Comparison of ENCODE assay signal across 11 cellular contexts in genomic region chr1:3656450-3657095, GRCh38. TPM values are rescaled to one million over a fixed set of nuclear protein-coding genes. Genes with fewer than 3 reads are reported as not detected.
DNase-seq lines count a peak whose midpoint lies in the region; ATAC-seq and TF ChIP-seq lines count a peak whose summit lies in the region.
"Had no signal": no experiment of that assay in that cellular context is flagged by ENCODE, and none has a peak within 500 bp of the region (broad histone marks: within the 10 kb centered on the region; RNA-seq: fewer than 3 reads in every experiment).

No MANE protein-coding gene starts in this region.

- H3K9me3 Mint-ChIP-seq in stimulated activated naive B cell treated with anti-CD40 and anti-IgM and Interleukin-4, amounts not matched to agents 10 μg/mL and 1 μg/mL and 100 μg/mL, for 72 hours: no peaks in the 10 kb centered on the region
- H3K9me3 Mint-ChIP-seq: dendritic cell treated with granulocyte-macrophage colony-stimulating factor and Interleukin-4, amounts not matched to agents 40 ng/mL and 50 ng/mL, for 4 days had no signal

- peaks cover 0 to 21% (median 7%) of the 10 kb centered on the region in 12 donors for H3K4me1 ChIP-seq in heart left ventricle

- intact Hi-C loops in cardiac septum (cut with DNase I): no loop called here
- intact Hi-C loops in heart left ventricle (cut with DNase I): no loop called here

- H3K27me3 Mint-ChIP-seq in stimulated activated naive B cell treated with anti-CD40 and anti-IgM and Interleukin-4, amounts not matched to agents 10 μg/mL and 1 μg/mL and 100 μg/mL, for 72 hours: peaks cover 42 to 73% of the 10 kb centered on the region in 2 donors

- peaks cover 20 to 38% of the 10 kb centered on the region in 2 donors for H3K4me1 Mint-ChIP-seq in stimulated activated naive B cell treated with anti-CD40 and anti-IgM and Interleukin-4, amounts not matched to agents 10 μg/mL and 1 μg/mL and 100 μg/mL, for 72 hours

- H3K36me3 Mint-ChIP-seq in stimulated activated naive B cell treated with anti-CD40 and anti-IgM and Interleukin-4, amounts not matched to agents 10 μg/mL and 1 μg/mL and 100 μg/mL, for 72 hours: peaks cover 0 to 3% of the 10 kb centered on the region in 2 donors

- no peaks in the 10 kb centered on the region for H3K36me3 ChIP-seq in heart left ventricle
- H3K36me3 ChIP-seq: suprapubic skin had no signal

- 83 to 93% (median 91%) methylated on average over 10 to 13 of the region's 13 CpGs for WGBS in heart left ventricle, 4 donors

- H3K27me3 ChIP-seq in heart left ventricle: peaks cover 14 to 49% (median 22%) of the 10 kb centered on the region in 9 donors

- peak overlapping the region in 1 of 2 donors; percentile 17 for H3K4me3 Mint-ChIP-seq in stimulated activated naive B cell treated with anti-CD40 and anti-IgM and Interleukin-4, amounts not matched to agents 10 μg/mL and 1 μg/mL and 100 μg/mL, for 72 hours
- H3K4me3 Mint-ChIP-seq: dendritic cell treated with granulocyte-macrophage colony-stimulating factor and Interleukin-4, amounts not matched to agents 40 ng/mL and 50 ng/mL, for 4 days had no signal

- no peak for TF ChIP-seq POLR2A in heart left ventricle (IDR thresholded peaks at IDR 0.05)

- peak overlapping the region; percentile 9 for H3K27ac Mint-ChIP-seq in stimulated activated naive B cell treated with anti-CD40 and anti-IgM and Interleukin-4, amounts not matched to agents 10 μg/mL and 1 μg/mL and 100 μg/mL, for 72 hours
- H3K27ac Mint-ChIP-seq: dendritic cell treated with granulocyte-macrophage colony-stimulating factor and Interleukin-4, amounts not matched to agents 40 ng/mL and 50 ng/mL, for 4 days had no signal

- H3K4me3 ChIP-seq in heart left ventricle: no peak overlapping the region
- H3K4me3 ChIP-seq: suprapubic skin had no signal

- no peak overlapping the region for H3K27ac ChIP-seq in heart left ventricle
- H3K27ac ChIP-seq: suprapubic skin had no signal

- DNase-seq in cardiac septum (ENCODE audit: low spot score): peak; percentile 63
- DNase-seq in heart left ventricle: no peak
- no peak for DNase-seq in stimulated activated naive B cell treated with anti-CD40 and anti-IgM and Interleukin-4, amounts not matched to agents 10 μg/mL and 1 μg/mL and 100 μg/mL, for 72 hours
- no peak for DNase-seq in NCI-H774 (lab: John Stamatoyannopoulos, UW)
- no peak for DNase-seq in activated CD4-positive, alpha-beta T cell treated with anti-CD3 and anti-CD28 coated beads for 4 hours
- DNase-seq in foreskin melanocyte: no peak
- DNase-seq: hippocampal formation had no signal

- ATAC-seq in heart left ventricle (no peak), GM21528 (IDR thresholded peaks at IDR 0.05; ENCODE audit: low FRiP score, unreplicated experiment) (peak; percentile 50), HG03442 (IDR thresholded peaks at IDR 0.05; ENCODE audit: unreplicated experiment) (peak; percentile 37)
- peak; percentile 89 to 94 for ATAC-seq in stimulated activated naive B cell treated with anti-CD40 and anti-IgM and Interleukin-4, amounts not matched to agents 10 μg/mL and 1 μg/mL and 100 μg/mL, for 72 hours (replicated peaks)

- no peak for TF ChIP-seq CTCF in heart left ventricle (IDR thresholded peaks at IDR 0.05)

- H3K9me3 ChIP-seq in heart left ventricle: no peaks in the 10 kb centered on the region
- H3K9me3 ChIP-seq: suprapubic skin had no signal

RNA-seq across cellular contexts. Expression of gene TP73, which starts 4.3 kb away (rescaled TPM):
- 0.30 TPM for total RNA-seq in cardiac septum
- under 1 TPM in 3 of 9 donors, not detected in 6; 0.15 to 0.53 (median 0.19) TPM for total RNA-seq in heart left ventricle
- polyA plus RNA-seq in heart left ventricle: under 1 TPM; 0.01 to 0.11 TPM

RNA-seq across cellular contexts. Expression of gene WRAP73, which starts 6.7 kb away (rescaled TPM):
- total RNA-seq in cardiac septum (14.3 TPM), heart left ventricle (10 to 100 TPM in 6 of 9 donors, 1 to 10 TPM in 3; 8.5 to 21.6 (median 11.3) TPM)
- polyA plus RNA-seq in heart left ventricle: 10 to 100 TPM in 1 of 2 donors, 1 to 10 TPM in 1; 9.3 to 18.0 TPM

RNA-seq across cellular contexts. Expression of gene TPRG1L, which starts 31.8 kb away (rescaled TPM):
- total RNA-seq in cardiac septum (44.3 TPM), heart left ventricle (10 to 100 TPM; 32.0 to 58.0 (median 48.8) TPM)
- 10 to 100 TPM; 24.2 to 48.8 TPM for polyA plus RNA-seq in heart left ventricle

RNA-seq across cellular contexts. Expression of gene MEGF6, which starts 45.3 kb away (rescaled TPM):
- total RNA-seq in cardiac septum (9.3 TPM), heart left ventricle (10 to 100 TPM in 2 of 9 donors, 1 to 10 TPM in 7; 1.9 to 16.2 (median 5.9) TPM)
- 1 to 10 TPM; 2.0 to 4.3 TPM for polyA plus RNA-seq in heart left ventricle

Comparison
In these comparisons a context has a peak if more than half of its experiments do, and no peak if none do; other contexts are left out.
1. ATAC-seq: peak in GM21528 (single experiment), HG03442 (single experiment) and stimulated activated naive B cell treated with anti-CD40 and anti-IgM and Interleukin-4, amounts not matched to agents 10 μg/mL and 1 μg/mL and 100 μg/mL, for 72 hours (2 of 2); none in heart left ventricle (0 of 4).